In the genomic region with DNA sequence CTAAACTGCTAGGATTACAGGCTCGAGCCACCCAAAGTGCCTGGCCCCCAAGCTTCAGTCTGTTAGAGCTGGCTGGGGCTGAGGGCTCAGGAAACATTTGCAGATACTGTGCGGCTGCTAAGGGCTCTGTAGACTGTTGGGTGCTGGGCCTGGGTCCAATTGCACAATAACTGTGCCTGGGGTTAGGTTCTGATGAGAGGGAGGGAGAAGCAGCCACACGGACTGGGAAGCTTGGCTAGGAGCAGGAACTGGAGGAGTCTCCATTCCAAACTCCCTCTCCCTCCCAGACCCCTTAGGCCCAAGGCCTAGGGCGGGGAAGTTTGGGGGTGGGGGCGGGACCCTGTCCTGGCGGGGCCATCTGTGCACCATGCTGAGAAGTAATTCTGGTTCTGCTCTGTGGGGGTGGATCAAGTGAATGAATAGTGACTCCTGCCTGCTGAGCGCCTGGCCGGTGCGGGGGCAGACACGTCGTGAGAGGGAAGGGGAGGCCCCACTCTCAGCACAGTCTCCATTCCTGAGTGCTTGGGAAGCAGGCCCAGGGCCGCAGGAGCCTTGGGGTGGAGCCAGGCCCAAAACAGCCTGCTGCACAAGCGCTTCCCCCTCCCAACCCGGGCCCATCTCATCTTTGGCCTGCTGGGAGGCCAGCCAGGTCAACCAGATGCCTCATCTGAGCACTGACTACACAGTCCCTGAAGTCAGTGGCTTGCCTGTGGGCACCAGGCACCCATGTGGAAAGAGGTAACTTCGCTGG, we compare ENCODE assay signal across 8 cellular contexts. TPM values are rescaled to one million over a fixed set of nuclear protein-coding genes. Genes with fewer than 3 reads are reported as not detected.
DNase-seq lines count a peak whose midpoint lies in the region; ATAC-seq, FAIRE-seq and TF ChIP-seq lines count a peak whose summit lies in the region.

No MANE protein-coding gene starts in this region.

- peak; percentile 83 for FAIRE-seq in endometrium (lab: Jason Lieb, UNC)

- TF ChIP-seq CTCF in mesothelial cell of epicardium (IDR thresholded peaks at IDR 0.05; ENCODE audit: unreplicated experiment), result no peak
- TF ChIP-seq CTCF in GM10266 (IDR thresholded peaks at IDR 0.05; ENCODE audit: control insufficient read depth, insufficient read depth, low read depth, missing control alignments), result no peak

- H3K4me3 Mint-ChIP-seq in mesothelial cell of epicardium, result peak overlapping the region; percentile 80

- no peak for ATAC-seq in HG03354 (IDR thresholded peaks at IDR 0.05; ENCODE audit: poor library complexity, severe bottlenecking, unreplicated experiment)

- H3K9me3 Mint-ChIP-seq in mesothelial cell of epicardium, result peaks cover 10% of the 10 kb centered on the region

- peaks cover 7% of the 10 kb centered on the region for H3K27me3 Mint-ChIP-seq in mesothelial cell of epicardium (ENCODE audit: low read depth)

- peaks cover 2% of the 10 kb centered on the region for H3K36me3 Mint-ChIP-seq in mesothelial cell of epicardium

- peak overlapping the region; percentile 97 for H3K27ac Mint-ChIP-seq in mesothelial cell of epicardium

- peaks cover 44% of the 10 kb centered on the region for H3K4me1 Mint-ChIP-seq in mesothelial cell of epicardium

- peak; percentile 89 for DNase-seq in Daoy (ENCODE audit: low read depth)
- DNase-seq in NCI-H82 treated with DMSO at 0.1 percent for 48 hours (lab: John Stamatoyannopoulos, UW; ENCODE audit: unreplicated experiment), result peak; percentile 47
- peak in 1 of 2 experiments; percentile 66 for DNase-seq in mesothelial cell of epicardium (ENCODE audit: low spot score in 2 of 2, unreplicated experiment in 2 of 2)
- DNase-seq in stimulated activated CD4-positive, alpha-beta T cell treated with anti-CD3 and anti-CD28 coated beads, Interleukin-15, amount 100 ng/mL, for 24 hours, result no peak
- DNase-seq in GM10266 (ENCODE audit: extremely low spot score), result no peak
- DNase-seq in NCI-H1092 (lab: John Stamatoyannopoulos, UW), result no peak

RNA-seq across cellular contexts. Expression of gene ASS1, which starts 1.5 kb away (rescaled TPM):
- 84.5 and 86.7 TPM in 2 replicates for total RNA-seq in Daoy (2014; rRNA removed; shearing (Covaris generic))
- 94.8 to 110 TPM (median 98.0 TPM) in 3 replicates for total RNA-seq in mesothelial cell of epicardium

Comparison
In these comparisons a context has a peak if more than half of its experiments do, and no peak if none do; other contexts are left out.
1. DNase-seq: peak in Daoy (single experiment) and NCI-H82 treated with DMSO at 0.1 percent for 48 hours (single experiment); none in stimulated activated CD4-positive, alpha-beta T cell treated with anti-CD3 and anti-CD28 coated beads, Interleukin-15, amount 100 ng/mL, for 24 hours (single experiment), GM10266 (single experiment) and NCI-H1092 (single experiment).